In genomic region chr4:43238018-43238417, GRCh38 we compare ENCODE assay signal across 18 cellular contexts.
A peak's percentile ranks its signal among the peaks of the same experiment; 100 is the strongest.
DNase-seq lines count a peak whose midpoint lies in the region; ATAC-seq and TF ChIP-seq lines count a peak whose summit lies in the region.
"Had no signal": no experiment of that assay in that cellular context is flagged by ENCODE, and none has a peak within 500 bp of the region (broad histone marks: within the 10 kb centered on the region; RNA-seq: fewer than 3 reads in every experiment).

No MANE protein-coding gene starts in this region.

- H3K4me1 ChIP-seq in esophagus squamous epithelium (no peaks in the 10 kb centered on the region), Karpas-422 (ENCODE audit: low read length) (no peaks in the 10 kb centered on the region)
- H3K4me1 ChIP-seq: BE2C had no signal

- no peak for TF ChIP-seq POLR2A in esophagus squamous epithelium (IDR thresholded peaks at IDR 0.05)

- H3K79me2 ChIP-seq in Karpas-422 (ENCODE audit: low read length) = no peaks in the 10 kb centered on the region

- H4K20me1 ChIP-seq in Karpas-422 (ENCODE audit: insufficient read depth, low read depth, low read length) = no peaks in the 10 kb centered on the region
- H4K20me1 ChIP-seq: BLaER1 had no signal

- H3K36me3 ChIP-seq in WERI-Rb-1 (no peaks in the 10 kb centered on the region), esophagus squamous epithelium (no peaks in the 10 kb centered on the region), Karpas-422 (ENCODE audit: insufficient read depth, low read length) (no peaks in the 10 kb centered on the region)
- H3K36me3 ChIP-seq: BE2C, BLaER1 had no signal

- intact Hi-C loops in esophagus squamous epithelium (cut with DNase I) = no loop called here

- H2AFZ ChIP-seq in Karpas-422 (ENCODE audit: low read length) = no peak overlapping the region

- H3K9ac ChIP-seq in Karpas-422 (ENCODE audit: low read length) = no peak overlapping the region
- H3K9ac ChIP-seq: BLaER1 had no signal

- no peak for ATAC-seq in GM19467 (IDR thresholded peaks at IDR 0.05; ENCODE audit: unreplicated experiment)
- ATAC-seq in HG02852 (IDR thresholded peaks at IDR 0.05; ENCODE audit: unreplicated experiment) = no peak

- no peak overlapping the region for H3K4me2 ChIP-seq in Karpas-422 (ENCODE audit: low read depth, low read length, poor library complexity, severe bottlenecking)
- H3K4me2 ChIP-seq: BLaER1 had no signal

- TF ChIP-seq CTCF in WERI-Rb-1 (IDR thresholded peaks at IDR 0.05; ENCODE audit: low read depth, low read length) (no peak), esophagus squamous epithelium (IDR thresholded peaks at IDR 0.05) (no peak)

- WGBS in esophagus squamous epithelium, 2 donors = 36 to 53% methylated on average over 1 of the region's 1 CpG

- H3K27me3 ChIP-seq in WERI-Rb-1 (ENCODE audit: insufficient read depth, low read depth, severe bottlenecking) (no peaks in the 10 kb centered on the region), esophagus squamous epithelium (no peaks in the 10 kb centered on the region), Karpas-422 (ENCODE audit: low read length) (no peaks in the 10 kb centered on the region)
- H3K27me3 ChIP-seq: BE2C, BLaER1 had no signal

- H3K9me3 ChIP-seq in WERI-Rb-1 (ENCODE audit: severe bottlenecking) (peaks cover 2% of the 10 kb centered on the region), esophagus squamous epithelium (no peaks in the 10 kb centered on the region), Karpas-422 (ENCODE audit: low read length) (peaks cover 16% of the 10 kb centered on the region)
- H3K9me3 ChIP-seq: BE2C, BLaER1 had no signal

- DNase-seq in NCI-H82 treated with DMSO at 0.1 percent for 48 hours (lab: John Stamatoyannopoulos, UW; ENCODE audit: unreplicated experiment) (peak; percentile 32), WERI-Rb-1 (peak; percentile 54), left kidney (ENCODE audit: low read depth, low spot score) (peak; percentile 58), midbrain (lab: John Stamatoyannopoulos, UW) (peak; percentile 5), esophagus squamous epithelium (lab: John Stamatoyannopoulos, UW) (no peak), Karpas-422 (no peak)
- DNase-seq: 8988T; ACHN; BE2C; CD4-positive, alpha-beta memory T cell; CD4-positive, CD25-positive, alpha-beta regulatory T cell; CD8-positive, alpha-beta memory T cell; COR-L47; DMS79 treated with DMSO at 0.1 percent for 48 hours; GF-D8 had no signal

- H3K4me3 ChIP-seq in WERI-Rb-1 (ENCODE audit: low read depth, low read length) (no peak overlapping the region), esophagus squamous epithelium (no peak overlapping the region), Karpas-422 (ENCODE audit: low read length) (no peak overlapping the region)
- H3K4me3 ChIP-seq: BLaER1 had no signal

- H3K27ac ChIP-seq in WERI-Rb-1 (peak overlapping the region; percentile 85), esophagus squamous epithelium (no peak overlapping the region), Karpas-422 (ENCODE audit: low read length) (no peak overlapping the region)
- H3K27ac ChIP-seq: BLaER1 had no signal

- no peaks in the 10 kb centered on the region for H3K9me2 ChIP-seq in Karpas-422 (replicated peaks; ENCODE audit: insufficient read depth, low read length)

Comparison
In these comparisons a context has a peak if more than half of its experiments do, and no peak if none do; other contexts are left out.
1. DNase-seq: peak in NCI-H82 treated with DMSO at 0.1 percent for 48 hours (single experiment), WERI-Rb-1 (single experiment), left kidney (single experiment) and midbrain (single experiment); none in esophagus squamous epithelium (single experiment) and Karpas-422 (single experiment).